28 cellular contexts compared by ENCODE assay signal in genomic region chr11:77042111-77042726, GRCh38. TPM values are rescaled to one million over a fixed set of nuclear protein-coding genes. Genes with fewer than 3 reads are reported as not detected.
"Had no signal": no experiment of that assay in that cellular context is flagged by ENCODE, and none has a peak within 500 bp of the region (broad histone marks: within the 10 kb centered on the region; RNA-seq: fewer than 3 reads in every experiment).

No MANE protein-coding gene starts in this region.

- H3K36me3 Mint-ChIP-seq: natural killer cell treated with Interleukin-12 subunit alpha and Interleukin-12 subunit beta and Interleukin-15 and Interleukin-18, amount 100 ng/mL, for 72 hours; stimulated activated memory B cell treated with anti-CD40 and anti-IgM and Interleukin-4, amounts not matched to agents 10 μg/mL and 1 μg/mL and 100 μg/mL, for 72 hours; type B pancreatic cell had no signal

- DNase-seq: cortex of kidney; effector memory CD8-positive, alpha-beta T cell; erythroblast; esophagus squamous epithelium; foreskin melanocyte; glutamatergic neuron; heart right ventricle; hippocampal formation; kidney glomerular epithelial cell; left colon; left ventricle myocardium superior; lower lobe of right lung; nucleus accumbens; stimulated activated CD4-positive, alpha-beta T cell treated with anti-CD3 and anti-CD28 coated beads, Interleukin-4, amount 100 ng/mL, for 4 hours; stimulated activated naive CD8-positive, alpha-beta T cell treated with anti-CD3 and anti-CD28 coated beads, Interleukin-15, Interleukin-2, amounts not matched to agents 100 U/mL and 50 U/mL, for 24 hours; testis; tibial artery had no signal

- H3K9me3 Mint-ChIP-seq: effector memory CD8-positive, alpha-beta T cell; natural killer cell treated with Interleukin-12 subunit alpha and Interleukin-12 subunit beta and Interleukin-15 and Interleukin-18, amount 100 ng/mL, for 72 hours; stimulated activated memory B cell treated with anti-CD40 and anti-IgM and Interleukin-4, amounts not matched to agents 10 μg/mL and 1 μg/mL and 100 μg/mL, for 72 hours; type B pancreatic cell had no signal

- H3K27ac Mint-ChIP-seq: effector memory CD8-positive, alpha-beta T cell; natural killer cell treated with Interleukin-12 subunit alpha and Interleukin-12 subunit beta and Interleukin-15 and Interleukin-18, amount 100 ng/mL, for 72 hours; stimulated activated memory B cell treated with anti-CD40 and anti-IgM and Interleukin-4, amounts not matched to agents 10 μg/mL and 1 μg/mL and 100 μg/mL, for 72 hours; type B pancreatic cell had no signal

- H3K4me3 Mint-ChIP-seq: effector memory CD8-positive, alpha-beta T cell; natural killer cell treated with Interleukin-12 subunit alpha and Interleukin-12 subunit beta and Interleukin-15 and Interleukin-18, amount 100 ng/mL, for 72 hours; stimulated activated memory B cell treated with anti-CD40 and anti-IgM and Interleukin-4, amounts not matched to agents 10 μg/mL and 1 μg/mL and 100 μg/mL, for 72 hours; type B pancreatic cell had no signal

- H3K9me3 ChIP-seq: esophagus squamous epithelium, heart right ventricle, lower lobe of right lung, prostate gland, right atrium auricular region, testis, tibial artery had no signal

- H3K4me3 ChIP-seq: esophagus squamous epithelium, heart right ventricle, lower lobe of right lung, prostate gland, right atrium auricular region, testis, tibial artery had no signal

- H3K36me3 ChIP-seq: esophagus squamous epithelium, heart right ventricle, lower lobe of right lung, prostate gland, right atrium auricular region, tibial artery had no signal

- H3K27me3 ChIP-seq: testis had no signal

- H3K4me1 ChIP-seq: prostate gland had no signal

- H3K27ac ChIP-seq: esophagus squamous epithelium, heart right ventricle, lower lobe of right lung, prostate gland, right atrium auricular region, testis, tibial artery had no signal

RNA-seq across cellular contexts. Expression of gene B3GNT6, which starts 8.0 kb away (rescaled TPM):
- total RNA-seq: dermis microvascular lymphatic vessel endothelial cell; heart right ventricle; left ventricle myocardium superior; lower lobe of right lung; mononuclear cell; natural killer cell treated with Interleukin-12 subunit alpha and Interleukin-12 subunit beta and Interleukin-15 and Interleukin-18, amount 100 ng/mL, for 72 hours; osteocyte; right atrium auricular region; sciatic nerve; skeletal muscle tissue; urinary bladder had no signal
